1 cellular context compared by ENCODE assay signal in the genomic region with DNA sequence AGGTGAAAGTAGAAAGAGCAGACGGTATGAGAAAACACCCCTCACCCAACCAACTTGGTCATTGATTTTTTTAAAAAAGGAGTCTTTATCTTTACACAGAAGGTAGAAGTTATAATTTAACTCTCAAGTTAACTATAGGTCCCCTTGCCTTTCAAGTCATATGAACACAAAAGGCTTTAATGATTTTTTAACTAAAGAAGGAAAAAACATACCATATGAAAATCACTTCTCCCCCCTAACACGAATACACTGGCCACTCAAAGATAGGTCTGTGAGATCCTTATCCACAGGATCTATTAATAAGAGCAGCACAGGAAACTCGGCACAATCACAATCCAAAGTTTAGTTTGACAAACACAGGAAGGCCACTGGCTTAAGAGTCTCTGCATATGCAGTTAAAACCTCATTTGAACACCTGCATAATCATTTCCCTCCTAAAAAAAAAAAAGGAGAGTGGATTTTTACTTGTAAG.
TF ChIP-seq lines count a peak whose summit lies in the region.

No MANE protein-coding gene starts in this region.

TF ChIP-seq in HepG2, 621 proteins besides CTCF, POLR2A, EP300 and RAD21 (continued from another document and continues in another):
- TF ChIP-seq, protein P1, sequence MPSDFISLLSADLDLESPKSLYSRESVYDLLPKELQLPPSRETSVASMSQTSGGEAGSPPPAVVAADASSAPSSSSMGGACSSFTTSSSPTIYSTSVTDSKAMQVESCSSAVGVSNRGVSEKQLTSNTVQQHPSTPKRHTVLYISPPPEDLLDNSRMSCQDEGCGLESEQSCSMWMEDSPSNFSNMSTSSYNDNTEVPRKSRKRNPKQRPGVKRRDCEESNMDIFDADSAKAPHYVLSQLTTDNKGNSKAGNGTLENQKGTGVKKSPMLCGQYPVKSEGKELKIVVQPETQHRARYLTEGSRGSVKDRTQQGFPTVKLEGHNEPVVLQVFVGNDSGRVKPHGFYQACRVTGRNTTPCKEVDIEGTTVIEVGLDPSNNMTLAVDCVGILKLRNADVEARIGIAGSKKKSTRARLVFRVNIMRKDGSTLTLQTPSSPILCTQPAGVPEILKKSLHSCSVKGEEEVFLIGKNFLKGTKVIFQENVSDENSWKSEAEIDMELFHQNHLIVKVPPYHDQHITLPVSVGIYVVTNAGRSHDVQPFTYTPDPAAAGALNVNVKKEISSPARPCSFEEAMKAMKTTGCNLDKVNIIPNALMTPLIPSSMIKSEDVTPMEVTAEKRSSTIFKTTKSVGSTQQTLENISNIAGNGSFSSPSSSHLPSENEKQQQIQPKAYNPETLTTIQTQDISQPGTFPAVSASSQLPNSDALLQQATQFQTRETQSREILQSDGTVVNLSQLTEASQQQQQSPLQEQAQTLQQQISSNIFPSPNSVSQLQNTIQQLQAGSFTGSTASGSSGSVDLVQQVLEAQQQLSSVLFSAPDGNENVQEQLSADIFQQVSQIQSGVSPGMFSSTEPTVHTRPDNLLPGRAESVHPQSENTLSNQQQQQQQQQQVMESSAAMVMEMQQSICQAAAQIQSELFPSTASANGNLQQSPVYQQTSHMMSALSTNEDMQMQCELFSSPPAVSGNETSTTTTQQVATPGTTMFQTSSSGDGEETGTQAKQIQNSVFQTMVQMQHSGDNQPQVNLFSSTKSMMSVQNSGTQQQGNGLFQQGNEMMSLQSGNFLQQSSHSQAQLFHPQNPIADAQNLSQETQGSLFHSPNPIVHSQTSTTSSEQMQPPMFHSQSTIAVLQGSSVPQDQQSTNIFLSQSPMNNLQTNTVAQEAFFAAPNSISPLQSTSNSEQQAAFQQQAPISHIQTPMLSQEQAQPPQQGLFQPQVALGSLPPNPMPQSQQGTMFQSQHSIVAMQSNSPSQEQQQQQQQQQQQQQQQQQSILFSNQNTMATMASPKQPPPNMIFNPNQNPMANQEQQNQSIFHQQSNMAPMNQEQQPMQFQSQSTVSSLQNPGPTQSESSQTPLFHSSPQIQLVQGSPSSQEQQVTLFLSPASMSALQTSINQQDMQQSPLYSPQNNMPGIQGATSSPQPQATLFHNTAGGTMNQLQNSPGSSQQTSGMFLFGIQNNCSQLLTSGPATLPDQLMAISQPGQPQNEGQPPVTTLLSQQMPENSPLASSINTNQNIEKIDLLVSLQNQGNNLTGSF (CRISPR knock-in tag; IDR thresholded peaks at IDR 0.05): no peak
- TF ChIP-seq ZSCAN20 (CRISPR knock-in tag; IDR thresholded peaks at IDR 0.05; ENCODE audit: borderline replicate concordance): no peak
- TF ChIP-seq ZNF34 (CRISPR knock-in tag; IDR thresholded peaks at IDR 0.05; ENCODE audit: borderline replicate concordance): no peak
- TF ChIP-seq FOXJ3 (CRISPR knock-in tag; IDR thresholded peaks at IDR 0.05; ENCODE audit: borderline replicate concordance): no peak; the same call in 1 of the 2 replicates
- TF ChIP-seq ZMYM4 (CRISPR knock-in tag; IDR thresholded peaks at IDR 0.05): no peak
- TF ChIP-seq MXI1 (IDR thresholded peaks at IDR 0.05; ENCODE audit: borderline replicate concordance, low read depth, low read length): no peak
- no peak for TF ChIP-seq ZNF280B (CRISPR knock-in tag; IDR thresholded peaks at IDR 0.05; ENCODE audit: borderline replicate concordance)
- TF ChIP-seq SATB2 (CRISPR knock-in tag; IDR thresholded peaks at IDR 0.05): no peak
- peak; percentile 79; the same call in 1 of the 2 replicates for TF ChIP-seq NR2F2 (IDR thresholded peaks at IDR 0.05; ENCODE audit: borderline replicate concordance, low read depth)
- no peak for TF ChIP-seq ZSCAN21 (CRISPR knock-in tag; IDR thresholded peaks at IDR 0.05; ENCODE audit: borderline replicate concordance)
- TF ChIP-seq, protein P2, sequence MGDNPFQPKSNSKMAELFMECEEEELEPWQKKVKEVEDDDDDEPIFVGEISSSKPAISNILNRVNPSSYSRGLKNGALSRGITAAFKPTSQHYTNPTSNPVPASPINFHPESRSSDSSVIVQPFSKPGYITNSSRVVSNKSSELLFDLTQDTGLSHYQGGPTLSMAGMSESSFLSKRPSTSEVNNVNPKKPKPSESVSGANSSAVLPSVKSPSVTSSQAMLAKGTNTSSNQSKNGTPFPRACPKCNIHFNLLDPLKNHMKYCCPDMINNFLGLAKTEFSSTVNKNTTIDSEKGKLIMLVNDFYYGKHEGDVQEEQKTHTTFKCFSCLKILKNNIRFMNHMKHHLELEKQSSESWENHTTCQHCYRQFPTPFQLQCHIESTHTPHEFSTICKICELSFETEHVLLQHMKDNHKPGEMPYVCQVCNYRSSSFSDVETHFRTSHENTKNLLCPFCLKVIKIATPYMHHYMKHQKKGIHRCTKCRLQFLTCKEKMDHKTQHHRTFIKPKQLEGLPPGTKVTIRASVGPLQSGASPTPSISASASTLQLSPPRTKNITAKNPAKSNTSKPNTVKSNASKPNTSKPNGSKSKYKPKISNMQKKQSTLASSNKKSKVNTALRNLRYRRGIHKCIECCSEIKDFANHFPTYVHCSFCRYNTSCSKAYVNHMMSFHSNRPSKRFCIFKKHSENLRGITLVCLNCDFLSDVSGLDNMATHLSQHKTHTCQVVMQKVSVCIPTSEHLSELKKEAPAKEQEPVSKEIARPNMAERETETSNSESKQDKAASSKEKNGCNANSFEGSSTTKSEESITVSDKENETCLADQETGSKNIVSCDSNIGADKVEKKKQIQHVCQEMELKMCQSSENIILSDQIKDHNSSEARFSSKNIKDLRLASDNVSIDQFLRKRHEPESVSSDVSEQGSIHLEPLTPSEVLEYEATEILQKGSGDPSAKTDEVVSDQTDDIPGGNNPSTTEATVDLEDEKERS (CRISPR knock-in tag; IDR thresholded peaks at IDR 0.05): 0 out of 2 replicates have a peak, but pooled peaks have one; percentile 31
- TF ChIP-seq ZNF841 (CRISPR knock-in tag; IDR thresholded peaks at IDR 0.05; ENCODE audit: borderline replicate concordance): no peak
- no peak for TF ChIP-seq ZNF766 (CRISPR knock-in tag; IDR thresholded peaks at IDR 0.05; ENCODE audit: borderline replicate concordance)
- TF ChIP-seq, protein P3, sequence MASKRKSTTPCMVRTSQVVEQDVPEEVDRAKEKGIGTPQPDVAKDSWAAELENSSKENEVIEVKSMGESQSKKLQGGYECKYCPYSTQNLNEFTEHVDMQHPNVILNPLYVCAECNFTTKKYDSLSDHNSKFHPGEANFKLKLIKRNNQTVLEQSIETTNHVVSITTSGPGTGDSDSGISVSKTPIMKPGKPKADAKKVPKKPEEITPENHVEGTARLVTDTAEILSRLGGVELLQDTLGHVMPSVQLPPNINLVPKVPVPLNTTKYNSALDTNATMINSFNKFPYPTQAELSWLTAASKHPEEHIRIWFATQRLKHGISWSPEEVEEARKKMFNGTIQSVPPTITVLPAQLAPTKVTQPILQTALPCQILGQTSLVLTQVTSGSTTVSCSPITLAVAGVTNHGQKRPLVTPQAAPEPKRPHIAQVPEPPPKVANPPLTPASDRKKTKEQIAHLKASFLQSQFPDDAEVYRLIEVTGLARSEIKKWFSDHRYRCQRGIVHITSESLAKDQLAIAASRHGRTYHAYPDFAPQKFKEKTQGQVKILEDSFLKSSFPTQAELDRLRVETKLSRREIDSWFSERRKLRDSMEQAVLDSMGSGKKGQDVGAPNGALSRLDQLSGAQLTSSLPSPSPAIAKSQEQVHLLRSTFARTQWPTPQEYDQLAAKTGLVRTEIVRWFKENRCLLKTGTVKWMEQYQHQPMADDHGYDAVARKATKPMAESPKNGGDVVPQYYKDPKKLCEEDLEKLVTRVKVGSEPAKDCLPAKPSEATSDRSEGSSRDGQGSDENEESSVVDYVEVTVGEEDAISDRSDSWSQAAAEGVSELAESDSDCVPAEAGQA (IDR thresholded peaks at IDR 0.05; ENCODE audit: low read depth): no peak
- TF ChIP-seq, protein P3 (CRISPR knock-in tag; IDR thresholded peaks at IDR 0.05; ENCODE audit: borderline replicate concordance): no peak; the same call in 1 of the 2 replicates
- no peak for TF ChIP-seq REXO4 (CRISPR knock-in tag; IDR thresholded peaks at IDR 0.05; ENCODE audit: borderline replicate concordance)
- TF ChIP-seq ZNF567 (CRISPR knock-in tag; IDR thresholded peaks at IDR 0.05; ENCODE audit: borderline replicate concordance): no peak
- no peak for TF ChIP-seq LBX2 (CRISPR knock-in tag; IDR thresholded peaks at IDR 0.05; ENCODE audit: borderline replicate concordance)
- TF ChIP-seq CHD4 (IDR thresholded peaks at IDR 0.05; ENCODE audit: borderline replicate concordance, low read length): no peak
- TF ChIP-seq SUZ12 (IDR thresholded peaks at IDR 0.05; ENCODE audit: low read depth, low read length): no peak
- peak; percentile 76 for TF ChIP-seq RXRB (CRISPR knock-in tag; IDR thresholded peaks at IDR 0.05; ENCODE audit: borderline replicate concordance)
- TF ChIP-seq, protein P4, sequence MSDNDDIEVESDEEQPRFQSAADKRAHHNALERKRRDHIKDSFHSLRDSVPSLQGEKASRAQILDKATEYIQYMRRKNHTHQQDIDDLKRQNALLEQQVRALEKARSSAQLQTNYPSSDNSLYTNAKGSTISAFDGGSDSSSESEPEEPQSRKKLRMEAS (IDR thresholded peaks at IDR 0.05): no peak
- TF ChIP-seq, protein P5, sequence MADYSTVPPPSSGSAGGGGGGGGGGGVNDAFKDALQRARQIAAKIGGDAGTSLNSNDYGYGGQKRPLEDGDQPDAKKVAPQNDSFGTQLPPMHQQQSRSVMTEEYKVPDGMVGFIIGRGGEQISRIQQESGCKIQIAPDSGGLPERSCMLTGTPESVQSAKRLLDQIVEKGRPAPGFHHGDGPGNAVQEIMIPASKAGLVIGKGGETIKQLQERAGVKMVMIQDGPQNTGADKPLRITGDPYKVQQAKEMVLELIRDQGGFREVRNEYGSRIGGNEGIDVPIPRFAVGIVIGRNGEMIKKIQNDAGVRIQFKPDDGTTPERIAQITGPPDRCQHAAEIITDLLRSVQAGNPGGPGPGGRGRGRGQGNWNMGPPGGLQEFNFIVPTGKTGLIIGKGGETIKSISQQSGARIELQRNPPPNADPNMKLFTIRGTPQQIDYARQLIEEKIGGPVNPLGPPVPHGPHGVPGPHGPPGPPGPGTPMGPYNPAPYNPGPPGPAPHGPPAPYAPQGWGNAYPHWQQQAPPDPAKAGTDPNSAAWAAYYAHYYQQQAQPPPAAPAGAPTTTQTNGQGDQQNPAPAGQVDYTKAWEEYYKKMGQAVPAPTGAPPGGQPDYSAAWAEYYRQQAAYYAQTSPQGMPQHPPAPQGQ (CRISPR knock-in tag; IDR thresholded peaks at IDR 0.05; ENCODE audit: borderline replicate concordance): no peak
- no peak for TF ChIP-seq ZNF776 (CRISPR knock-in tag; IDR thresholded peaks at IDR 0.05)
- TF ChIP-seq, protein P6, sequence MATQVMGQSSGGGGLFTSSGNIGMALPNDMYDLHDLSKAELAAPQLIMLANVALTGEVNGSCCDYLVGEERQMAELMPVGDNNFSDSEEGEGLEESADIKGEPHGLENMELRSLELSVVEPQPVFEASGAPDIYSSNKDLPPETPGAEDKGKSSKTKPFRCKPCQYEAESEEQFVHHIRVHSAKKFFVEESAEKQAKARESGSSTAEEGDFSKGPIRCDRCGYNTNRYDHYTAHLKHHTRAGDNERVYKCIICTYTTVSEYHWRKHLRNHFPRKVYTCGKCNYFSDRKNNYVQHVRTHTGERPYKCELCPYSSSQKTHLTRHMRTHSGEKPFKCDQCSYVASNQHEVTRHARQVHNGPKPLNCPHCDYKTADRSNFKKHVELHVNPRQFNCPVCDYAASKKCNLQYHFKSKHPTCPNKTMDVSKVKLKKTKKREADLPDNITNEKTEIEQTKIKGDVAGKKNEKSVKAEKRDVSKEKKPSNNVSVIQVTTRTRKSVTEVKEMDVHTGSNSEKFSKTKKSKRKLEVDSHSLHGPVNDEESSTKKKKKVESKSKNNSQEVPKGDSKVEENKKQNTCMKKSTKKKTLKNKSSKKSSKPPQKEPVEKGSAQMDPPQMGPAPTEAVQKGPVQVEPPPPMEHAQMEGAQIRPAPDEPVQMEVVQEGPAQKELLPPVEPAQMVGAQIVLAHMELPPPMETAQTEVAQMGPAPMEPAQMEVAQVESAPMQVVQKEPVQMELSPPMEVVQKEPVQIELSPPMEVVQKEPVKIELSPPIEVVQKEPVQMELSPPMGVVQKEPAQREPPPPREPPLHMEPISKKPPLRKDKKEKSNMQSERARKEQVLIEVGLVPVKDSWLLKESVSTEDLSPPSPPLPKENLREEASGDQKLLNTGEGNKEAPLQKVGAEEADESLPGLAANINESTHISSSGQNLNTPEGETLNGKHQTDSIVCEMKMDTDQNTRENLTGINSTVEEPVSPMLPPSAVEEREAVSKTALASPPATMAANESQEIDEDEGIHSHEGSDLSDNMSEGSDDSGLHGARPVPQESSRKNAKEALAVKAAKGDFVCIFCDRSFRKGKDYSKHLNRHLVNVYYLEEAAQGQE (IDR thresholded peaks at IDR 0.05; ENCODE audit: borderline replicate concordance in 1 of 2, low read depth in 1 of 2, low read length in 2 of 2): no peak
- no peak for TF ChIP-seq BRCA1 (CRISPR knock-in tag; IDR thresholded peaks at IDR 0.05)
- TF ChIP-seq ARNT2 (CRISPR knock-in tag; IDR thresholded peaks at IDR 0.05; ENCODE audit: low read depth): no peak
- no peak for TF ChIP-seq SALL2 (CRISPR knock-in tag; IDR thresholded peaks at IDR 0.05)
